31 cellular contexts compared by ENCODE assay signal in the genomic region with DNA sequence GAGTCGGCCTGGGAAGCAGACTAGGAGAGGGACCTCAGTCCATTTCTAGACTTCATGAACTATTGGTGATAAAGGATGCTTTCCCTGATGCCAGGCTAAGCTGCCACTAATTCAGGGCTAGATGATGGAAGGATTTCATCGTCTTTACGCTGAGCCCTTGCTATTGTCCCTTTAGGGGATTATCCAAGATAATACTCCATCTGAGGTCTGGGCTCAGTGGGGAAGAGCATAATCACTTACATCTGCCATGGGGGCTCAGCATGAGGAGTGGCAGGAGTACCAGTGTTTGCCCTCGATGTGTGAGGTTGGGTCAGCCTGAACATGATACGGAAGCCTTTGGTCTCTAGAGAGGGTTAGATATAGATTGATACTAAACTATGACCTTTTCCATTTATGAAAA.
"Had no signal": no experiment of that assay in that cellular context is flagged by ENCODE, and none has a peak within 500 bp of the region (broad histone marks: within the 10 kb centered on the region; RNA-seq: fewer than 3 reads in every experiment).

No MANE protein-coding gene starts in this region.

- H3K36me3 Mint-ChIP-seq: naive B cell; natural killer cell treated with Interleukin-12 subunit alpha and Interleukin-12 subunit beta and Interleukin-15 and Interleukin-18, amount 100 ng/mL, for 72 hours; stimulated activated memory B cell treated with anti-CD40 and anti-IgM and Interleukin-4, amounts not matched to agents 10 μg/mL and 1 μg/mL and 100 μg/mL, for 72 hours had no signal

- DNase-seq: dorsolateral prefrontal cortex; effector CD8-positive, alpha-beta T cell; endodermal cell; foreskin fibroblast; gastrocnemius medialis; head of caudate nucleus; left cardiac atrium; left lung; mesenchymal stem cell; mucosa of descending colon; naive B cell; right cardiac atrium; spleen; stimulated activated CD4-positive, alpha-beta T cell treated with anti-CD3 and anti-CD28 coated beads, Interleukin-4, amount 100 ng/mL, for 4 hours; stimulated activated naive CD8-positive, alpha-beta T cell treated with anti-CD3 and anti-CD28 coated beads, Interleukin-15, Interleukin-2, amounts not matched to agents 100 U/mL and 50 U/mL, for 24 hours; substantia nigra; testis; tibial artery had no signal

- H3K4me3 ChIP-seq: dorsolateral prefrontal cortex, gastrocnemius medialis, hepatocyte, left lung, mucosa of descending colon, skin epidermis, spleen, testis, tibial artery had no signal

- ATAC-seq: esophagus mucosa; gastrocnemius medialis; left cardiac atrium; left lung; mucosa of descending colon; natural killer cell treated with Interleukin-12 subunit alpha and Interleukin-12 subunit beta and Interleukin-15 and Interleukin-18, amount 100 ng/mL, for 72 hours; right cardiac atrium; stimulated activated memory B cell treated with anti-CD40 and anti-IgM and Interleukin-4, amounts not matched to agents 10 μg/mL and 1 μg/mL and 100 μg/mL, for 72 hours; stimulated activated naive CD8-positive, alpha-beta T cell treated with anti-CD3 and anti-CD28 coated beads, Interleukin-15, Interleukin-2, amounts not matched to agents 100 U/mL and 50 U/mL, for 24 hours had no signal

- H3K27ac Mint-ChIP-seq: endodermal cell; mesothelial cell of epicardium; naive B cell; natural killer cell treated with Interleukin-12 subunit alpha and Interleukin-12 subunit beta and Interleukin-15 and Interleukin-18, amount 100 ng/mL, for 72 hours; progenitor cell of endocrine pancreas; stimulated activated memory B cell treated with anti-CD40 and anti-IgM and Interleukin-4, amounts not matched to agents 10 μg/mL and 1 μg/mL and 100 μg/mL, for 72 hours; type B pancreatic cell had no signal

- H3K4me3 Mint-ChIP-seq: endodermal cell; mesothelial cell of epicardium; naive B cell; natural killer cell treated with Interleukin-12 subunit alpha and Interleukin-12 subunit beta and Interleukin-15 and Interleukin-18, amount 100 ng/mL, for 72 hours; neural crest cell; stimulated activated memory B cell treated with anti-CD40 and anti-IgM and Interleukin-4, amounts not matched to agents 10 μg/mL and 1 μg/mL and 100 μg/mL, for 72 hours; type B pancreatic cell had no signal

- H3K9me3 Mint-ChIP-seq: natural killer cell treated with Interleukin-12 subunit alpha and Interleukin-12 subunit beta and Interleukin-15 and Interleukin-18, amount 100 ng/mL, for 72 hours; neural crest cell; type B pancreatic cell had no signal

- H3K27me3 Mint-ChIP-seq: naive B cell; natural killer cell treated with Interleukin-12 subunit alpha and Interleukin-12 subunit beta and Interleukin-15 and Interleukin-18, amount 100 ng/mL, for 72 hours; progenitor cell of endocrine pancreas; stimulated activated memory B cell treated with anti-CD40 and anti-IgM and Interleukin-4, amounts not matched to agents 10 μg/mL and 1 μg/mL and 100 μg/mL, for 72 hours; type B pancreatic cell had no signal

- H3K27ac ChIP-seq: dorsolateral prefrontal cortex, epithelial cell of prostate, gastrocnemius medialis, hepatocyte, left lung, parathyroid adenoma, skin epidermis, spleen, testis, tibial artery had no signal

- H3K27me3 ChIP-seq: dorsolateral prefrontal cortex, gastrocnemius medialis, hepatocyte, left lung, spleen, testis, tibial artery had no signal

- H3K36me3 ChIP-seq: gastrocnemius medialis, left lung, spleen had no signal

- FAIRE-seq: colon, islet of Langerhans had no signal

- H3K9me3 ChIP-seq: gastrocnemius medialis, left lung, mucosa of descending colon, spleen, testis, tibial artery had no signal

- H3K4me1 ChIP-seq: left lung, spleen had no signal

- H3K4me1 Mint-ChIP-seq: naive B cell; stimulated activated memory B cell treated with anti-CD40 and anti-IgM and Interleukin-4, amounts not matched to agents 10 μg/mL and 1 μg/mL and 100 μg/mL, for 72 hours had no signal
